Comparison of ENCODE assay signal across 8 cellular contexts in the genomic region with DNA sequence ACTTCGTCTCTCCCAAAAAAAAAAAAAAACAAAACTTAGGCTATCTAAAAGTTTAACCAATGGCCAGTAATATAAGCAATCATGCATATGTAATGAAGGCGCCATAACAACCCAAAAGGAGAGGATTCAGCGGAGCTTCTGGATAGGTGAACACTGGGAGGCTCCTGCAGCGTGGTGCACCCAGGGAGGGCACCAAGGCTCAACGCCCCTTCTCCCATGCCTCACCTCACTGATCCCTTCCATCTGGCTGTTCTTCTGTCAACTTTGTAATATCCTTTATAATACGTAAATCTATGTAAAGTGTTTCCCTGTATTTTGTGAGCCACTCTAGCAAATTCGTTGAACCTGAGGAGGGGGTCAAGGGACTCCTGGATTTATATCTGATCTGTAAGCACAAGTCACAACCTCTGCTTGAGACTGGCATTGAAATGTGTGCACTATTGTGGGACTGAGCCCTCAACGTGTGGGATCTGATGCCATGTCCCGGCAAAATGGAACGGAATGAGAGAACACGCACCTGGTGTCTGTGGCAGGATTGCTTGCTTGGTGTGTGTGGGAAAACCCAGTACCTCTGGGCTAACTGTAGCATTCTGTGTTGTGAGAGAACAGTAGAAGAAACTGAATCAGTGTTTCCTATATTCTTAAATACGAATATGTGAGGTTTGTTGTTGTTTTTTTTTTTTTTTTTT. TPM values are rescaled to one million over a fixed set of nuclear protein-coding genes. Genes with fewer than 3 reads are reported as not detected.
DNase-seq lines count a peak whose midpoint lies in the region; ATAC-seq and TF ChIP-seq lines count a peak whose summit lies in the region.

No MANE protein-coding gene starts in this region.

- H3K27me3 Mint-ChIP-seq in CD4-positive, alpha-beta memory T cell, result peaks cover 0 to 1% of the 10 kb centered on the region in 2 donors
- peaks cover 10% of the 10 kb centered on the region for H3K27me3 Mint-ChIP-seq in endothelial cell (ENCODE audit: unreplicated experiment)

- no peaks in the 10 kb centered on the region for H3K27me3 ChIP-seq in CD4-positive, alpha-beta memory T cell (ENCODE audit: insufficient read depth, low read length)
- H3K27me3 ChIP-seq in parathyroid adenoma (ENCODE audit: control insufficient read depth, insufficient read depth, low read length), result no peaks in the 10 kb centered on the region

- no peak for ATAC-seq in HG03460 (IDR thresholded peaks at IDR 0.05; ENCODE audit: unreplicated experiment)

- H3K4me3 ChIP-seq in CD4-positive, alpha-beta memory T cell (ENCODE audit: low read length in 2 of 2), result peak overlapping the region; percentile 1 to 73
- H3K4me3 ChIP-seq in OCI-LY7 (ENCODE audit: low read depth, low read length, poor library complexity, severe bottlenecking) (peak overlapping the region; percentile 99), parathyroid adenoma (ENCODE audit: low read depth, low read length) (peak overlapping the region; percentile 40)

- H3K4me1 ChIP-seq in CD4-positive, alpha-beta memory T cell (ENCODE audit: insufficient read depth, low read length), result peaks cover 17% of the 10 kb centered on the region
- H3K4me1 ChIP-seq in OCI-LY7 (ENCODE audit: insufficient read depth, low read length, poor library complexity, severe bottlenecking) (peaks cover 35% of the 10 kb centered on the region), parathyroid adenoma (peaks cover 3% of the 10 kb centered on the region)

- peak overlapping the region; percentile 88 to 96 (median 92) for H3K4me3 Mint-ChIP-seq in CD4-positive, alpha-beta memory T cell
- H3K4me3 Mint-ChIP-seq in endothelial cell (ENCODE audit: unreplicated experiment), result peak overlapping the region; percentile 93

- H3K9me3 ChIP-seq in CD4-positive, alpha-beta memory T cell (ENCODE audit: control insufficient read depth in 1 of 2, low read length in 2 of 2), result peaks cover 0 to 3% of the 10 kb centered on the region in 2 donors
- H3K9me3 ChIP-seq in OCI-LY7 (ENCODE audit: low read length) (no peaks in the 10 kb centered on the region), parathyroid adenoma (ENCODE audit: control insufficient read depth, low read length) (no peaks in the 10 kb centered on the region)

- DNase-seq in CD4-positive, alpha-beta memory T cell, result no peak
- DNase-seq in OCI-LY7 (ENCODE audit: low spot score), result no peak
- no peak for DNase-seq in endothelial cell (ENCODE audit: low spot score)
- DNase-seq in GM20000 (ENCODE audit: low spot score), result no peak
- no peak for DNase-seq in OCI-M2 (lab: John Stamatoyannopoulos, UW; ENCODE audit: unreplicated experiment)
- no peak for DNase-seq in SW480 (ENCODE audit: low spot score)

- peak overlapping the region; percentile 63 for H3K4me2 ChIP-seq in OCI-LY7 (ENCODE audit: low read length)
- H3K4me2 ChIP-seq in parathyroid adenoma (ENCODE audit: low read length), result peak overlapping the region; percentile 74

- H3K4me1 Mint-ChIP-seq in CD4-positive, alpha-beta memory T cell, result peaks cover 20 to 54% (median 37%) of the 10 kb centered on the region in 4 donors
- H3K4me1 Mint-ChIP-seq in endothelial cell (ENCODE audit: unreplicated experiment), result peaks cover 6% of the 10 kb centered on the region

- peaks cover 28% of the 10 kb centered on the region in 2 donors for H3K36me3 Mint-ChIP-seq in CD4-positive, alpha-beta memory T cell
- H3K36me3 Mint-ChIP-seq in endothelial cell (ENCODE audit: low read depth, unreplicated experiment), result peaks cover 24% of the 10 kb centered on the region

- H2AFZ ChIP-seq in OCI-LY7 (ENCODE audit: low read length), result peak overlapping the region; percentile 78
- peak overlapping the region; percentile 89 for H2AFZ ChIP-seq in parathyroid adenoma

- no TSS peak for BruUV-seq in OCI-LY7 (replicated peaks; lab: Mats Ljungman, UMichigan)

- no peaks in the 10 kb centered on the region for H4K20me1 ChIP-seq in OCI-LY7 (ENCODE audit: insufficient read depth, low read length)

- H3K27ac Mint-ChIP-seq in CD4-positive, alpha-beta memory T cell, result peak overlapping the region in 4 of 7 donors; percentile 57 to 92 (median 86)
- H3K27ac Mint-ChIP-seq in endothelial cell (ENCODE audit: unreplicated experiment), result no peak overlapping the region

- intact Hi-C loops in CD4-positive, alpha-beta memory T cell (cut with micrococcal nuclease), result loop anchor here (1.0 to 10.0 kb wide), 5 partner anchors 90 to 899 kb away; a partner anchor contains a TSS
- intact Hi-C loops in OCI-LY7 (cut with micrococcal nuclease; ENCODE audit: unreplicated experiment), result loop anchor here (10.0 kb wide), 2 partner anchors 141 to 201 kb away; a partner anchor contains a TSS

- H3K9me2 ChIP-seq in OCI-LY7 (ENCODE audit: insufficient read depth, low read length), result no peaks in the 10 kb centered on the region

- no peaks in the 10 kb centered on the region for H3K36me3 ChIP-seq in CD4-positive, alpha-beta memory T cell (ENCODE audit: insufficient read depth, low read length)
- H3K36me3 ChIP-seq in OCI-LY7 (ENCODE audit: insufficient read depth, low read length), result peaks cover 27% of the 10 kb centered on the region
- no peaks in the 10 kb centered on the region for H3K36me3 ChIP-seq in parathyroid adenoma (ENCODE audit: control insufficient read depth, insufficient read depth, low read length)

- H3K9me3 Mint-ChIP-seq in CD4-positive, alpha-beta memory T cell, result peaks cover 6 to 48% (median 32%) of the 10 kb centered on the region in 8 donors
- peaks cover 4% of the 10 kb centered on the region for H3K9me3 Mint-ChIP-seq in endothelial cell (ENCODE audit: unreplicated experiment)

- H3K79me2 ChIP-seq in OCI-LY7 (ENCODE audit: insufficient read depth, low read depth, low read length), result peaks cover 8% of the 10 kb centered on the region; the same call in 1 of the 2 replicates
- no peaks in the 10 kb centered on the region for H3K79me2 ChIP-seq in parathyroid adenoma

- CTCF ChIA-PET in CD4-positive, alpha-beta memory T cell (lab: Charles Lee; ENCODE audit: partially characterized antibody), result interaction anchor here (1.9 kb wide), 1 partner anchor 553 kb away, joined by 7 read pairs; no protein-coding TSS in a partner anchor
- CTCF ChIA-PET in OCI-LY7 (lab: Charles Lee; ENCODE audit: unreplicated experiment), result no interaction called here

- no peak for TF ChIP-seq CTCF in OCI-LY7 (conservative IDR thresholded peaks at IDR 0.05; ENCODE audit: low read length)
- no peak for TF ChIP-seq CTCF in endothelial cell (IDR thresholded peaks at IDR 0.05; ENCODE audit: unreplicated experiment)
- TF ChIP-seq CTCF in parathyroid adenoma (IDR thresholded peaks at IDR 0.05), result no peak
- no peak for TF ChIP-seq CTCF in GM20000 (IDR thresholded peaks at IDR 0.05; ENCODE audit: extremely low read depth, missing control alignments)

- no peak overlapping the region for H3K9ac ChIP-seq in parathyroid adenoma

- H3K27ac ChIP-seq in CD4-positive, alpha-beta memory T cell (ENCODE audit: low read depth, low read length), result no peak overlapping the region
- no peak overlapping the region for H3K27ac ChIP-seq in OCI-LY7 (ENCODE audit: low read depth, low read length, poor library complexity, severe bottlenecking)
- H3K27ac ChIP-seq in parathyroid adenoma, result peak overlapping the region; percentile 20

- POLR2A ChIA-PET in CD4-positive, alpha-beta memory T cell (lab: Charles Lee; ENCODE audit: partially characterized antibody), result interaction anchor here (1.0 kb wide), 1 partner anchor 327 kb away, joined by 4 read pairs; no protein-coding TSS in a partner anchor
- POLR2A ChIA-PET in OCI-LY7 (lab: Charles Lee), result no interaction called here

RNA-seq across cellular contexts. Expression of a gene that starts 0.5 kb away (rescaled TPM):
- total RNA-seq in CD4-positive, alpha-beta memory T cell, result 1 to 10 TPM; 8.2 to 8.7 TPM
- 1 to 10 TPM; 6.6 to 6.7 TPM for polyA plus RNA-seq in CD4-positive, alpha-beta memory T cell
- total RNA-seq in OCI-LY7 (2014; rRNA removed; shearing (Covaris generic)), result 3.3 and 12.2 TPM in 2 replicates
- total RNA-seq in OCI-LY7 (2022) (9.8 and 12.2 TPM in 2 replicates), endothelial cell (ENCODE audit: unreplicated experiment) (3.8 TPM)

RNA-seq across cellular contexts. Expression of a gene that starts 34.8 kb away (rescaled TPM):
- 10 to 100 TPM; 23.0 to 24.3 TPM for total RNA-seq in CD4-positive, alpha-beta memory T cell
- 1 to 10 TPM; 3.4 to 4.5 TPM for polyA plus RNA-seq in CD4-positive, alpha-beta memory T cell
- total RNA-seq in OCI-LY7 (2014; rRNA removed; shearing (Covaris generic)), result 11.6 and 11.8 TPM in 2 replicates
- total RNA-seq in OCI-LY7 (2022) (13.9 and 15.6 TPM in 2 replicates), endothelial cell (ENCODE audit: unreplicated experiment) (14.9 TPM)

Comparison
In these comparisons a context has a peak if more than half of its experiments do, and no peak if none do; other contexts are left out.
1. H3K4me3 ChIP-seq: peak in every context shown above with its lines; median percentile 99 in OCI-LY7; 40 in parathyroid adenoma; 37 in CD4-positive, alpha-beta memory T cell.